22 cellular contexts compared by ENCODE assay signal in genomic region chr10:51911721-51912120, GRCh38.
DNase-seq lines count a peak whose midpoint lies in the region; ATAC-seq and TF ChIP-seq lines count a peak whose summit lies in the region.
"Had no signal": no experiment of that assay in that cellular context is flagged by ENCODE, and none has a peak within 500 bp of the region (broad histone marks: within the 10 kb centered on the region; RNA-seq: fewer than 3 reads in every experiment).

No MANE protein-coding gene starts in this region.

- no peaks in the 10 kb centered on the region for H3K9me3 ChIP-seq in neural progenitor cell (ENCODE audit: low read depth)

- H3K4me3 Mint-ChIP-seq in mesothelial cell of epicardium (no peak overlapping the region), neural progenitor cell (no peak overlapping the region), HFFc6 (no peak overlapping the region)

- H3K36me3 Mint-ChIP-seq in mesothelial cell of epicardium = no peaks in the 10 kb centered on the region
- H3K36me3 Mint-ChIP-seq in neural progenitor cell = no peaks in the 10 kb centered on the region
- no peaks in the 10 kb centered on the region for H3K36me3 Mint-ChIP-seq in HFFc6 (ENCODE audit: low read depth)

- no peak overlapping the region for H3K9ac ChIP-seq in neural progenitor cell

- no peaks in the 10 kb centered on the region for H3K36me3 ChIP-seq in neural progenitor cell

- peak overlapping the region; percentile 85 for H3K27ac ChIP-seq in neural progenitor cell

- peaks cover 71% of the 10 kb centered on the region for H3K4me1 ChIP-seq in neural progenitor cell

- H3K4me1 Mint-ChIP-seq in mesothelial cell of epicardium = peaks cover 40% of the 10 kb centered on the region
- peaks cover 29% of the 10 kb centered on the region for H3K4me1 Mint-ChIP-seq in neural progenitor cell
- H3K4me1 Mint-ChIP-seq in HFFc6 (ENCODE audit: low read depth) = no peaks in the 10 kb centered on the region

- peak overlapping the region; percentile 15 for H3K27ac Mint-ChIP-seq in mesothelial cell of epicardium
- no peak overlapping the region for H3K27ac Mint-ChIP-seq in neural progenitor cell
- no peak overlapping the region for H3K27ac Mint-ChIP-seq in HFFc6

- DNase-seq in NCI-H69 (lab: John Stamatoyannopoulos, UW) = peak; percentile 13
- no peak for DNase-seq in mesothelial cell of epicardium (ENCODE audit: low spot score in 2 of 2, unreplicated experiment in 2 of 2)
- DNase-seq in neural progenitor cell (ENCODE audit: low spot score) = no peak
- DNase-seq in HFFc6 = no peak
- no peak for DNase-seq in nucleus accumbens (lab: John Stamatoyannopoulos, UW)
- DNase-seq: Calu3; DMS153; DND-41; Kasumi-1; NCI-H1092 treated with DMSO at 0.1 percent for 48 hours; NCI-H1436 treated with DMSO at 0.1 percent for 48 hours; NCI-H187 treated with DMSO at 0.1 percent for 48 hours; NCI-H2107; NCI-H446; NCI-H524 treated with DMSO at 0.1 percent for 48 hours; NCI-H82; NK-92 treated with Interleukin-12 subunit alpha and Interleukin-12 subunit beta, amount 100 ng/mL, for 24 hours; PC-3 had no signal

- peaks cover 61% of the 10 kb centered on the region for H3F3A ChIP-seq in neural progenitor cell (ENCODE audit: low read depth)

- H3K27me3 ChIP-seq in neural progenitor cell = no peaks in the 10 kb centered on the region

- no peak overlapping the region for H3K4me3 ChIP-seq in neural progenitor cell

- no peaks in the 10 kb centered on the region for H4K20me1 ChIP-seq in neural progenitor cell (ENCODE audit: low read depth)

- TF ChIP-seq CTCF in mesothelial cell of epicardium (IDR thresholded peaks at IDR 0.05; ENCODE audit: unreplicated experiment) = no peak
- no peak for TF ChIP-seq CTCF in neural progenitor cell (IDR thresholded peaks at IDR 0.05)
- no peak for TF ChIP-seq CTCF in HFFc6 (IDR thresholded peaks at IDR 0.05)

- peak overlapping the region; percentile 30 for H2AFZ ChIP-seq in neural progenitor cell (replicated peaks)

- H3K9me3 Mint-ChIP-seq in mesothelial cell of epicardium (peaks cover 6% of the 10 kb centered on the region), neural progenitor cell (no peaks in the 10 kb centered on the region), HFFc6 (no peaks in the 10 kb centered on the region)

- no peaks in the 10 kb centered on the region for H3K79me2 ChIP-seq in neural progenitor cell (ENCODE audit: low read depth)

- ATAC-seq in HG03135 (IDR thresholded peaks at IDR 0.05; ENCODE audit: unreplicated experiment) = no peak
- no peak for ATAC-seq in HG02678 (IDR thresholded peaks at IDR 0.05; ENCODE audit: unreplicated experiment)
- ATAC-seq: HepG2, PC-3, SK-N-SH treated with all-trans-retinoic acid at 6 μM for 48 hours had no signal

- no peaks in the 10 kb centered on the region for H3K27me3 Mint-ChIP-seq in mesothelial cell of epicardium (ENCODE audit: low read depth)
- peaks cover 4% of the 10 kb centered on the region for H3K27me3 Mint-ChIP-seq in neural progenitor cell (ENCODE audit: insufficient read depth, low read depth)
- 0 out of 2 replicates have a peak, but pooled peaks cover 2% of the 10 kb centered on the region for H3K27me3 Mint-ChIP-seq in HFFc6 (ENCODE audit: insufficient read depth)

- H3K4me2 ChIP-seq in neural progenitor cell = no peak overlapping the region
